ENCODE assay signal across 8 cellular contexts in the genomic region with DNA sequence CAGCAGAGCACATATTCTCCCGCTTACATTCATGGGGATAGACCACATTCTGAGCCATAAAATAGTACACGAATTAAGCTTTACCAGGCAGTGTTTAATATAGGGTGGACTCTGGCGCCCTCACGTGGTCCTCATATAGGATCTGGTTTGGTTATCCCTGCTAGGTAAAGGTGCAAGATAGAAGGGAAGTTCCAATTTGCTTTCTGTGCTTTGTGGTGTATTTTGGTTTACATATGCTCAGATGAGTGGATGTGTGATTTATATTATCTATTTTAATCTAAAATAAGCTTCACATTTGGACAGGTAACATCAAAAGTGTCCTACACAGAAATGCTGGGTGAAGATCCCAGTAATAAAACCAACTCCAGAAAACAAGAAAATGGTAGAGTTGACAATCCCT. TPM values are rescaled to one million over a fixed set of nuclear protein-coding genes. Genes with fewer than 3 reads are reported as not detected.
DNase-seq lines count a peak whose midpoint lies in the region; ATAC-seq and TF ChIP-seq lines count a peak whose summit lies in the region.

No MANE protein-coding gene starts in this region.

- H3K4me1 ChIP-seq in lower lobe of right lung: no peaks in the 10 kb centered on the region

- no peaks in the 10 kb centered on the region for H3K9me3 ChIP-seq in lower lobe of right lung

- no peak overlapping the region for H3K4me3 ChIP-seq in lower lobe of right lung

- ATAC-seq in lower lobe of right lung (peak; percentile 76 to 80), HG02571 (IDR thresholded peaks at IDR 0.05; ENCODE audit: unreplicated experiment) (no peak)

- peak; percentile 67 for DNase-seq in EH (ENCODE audit: low read depth)
- peak; percentile 24 for DNase-seq in HS-27A (ENCODE audit: low read depth)
- DNase-seq in NCI-H82 (lab: John Stamatoyannopoulos, UW): peak; percentile 82
- DNase-seq in activated CD4-positive, alpha-beta T cell treated with anti-CD3 and anti-CD28 coated beads, Interleukin-2, amount 50 U/mL, for 4 hours: peak; percentile 60 to 61
- DNase-seq in dermis microvascular lymphatic vessel endothelial cell (ENCODE audit: low read depth in 2 of 2): peak; percentile 44 to 71
- DNase-seq in lower lobe of right lung: peak; percentile 75
- peak; percentile 9 for DNase-seq in stimulated activated CD8-positive, alpha-beta memory T cell treated with anti-CD3 and anti-CD28 coated beads, Interleukin-12 subunit alpha, Interleukin-12 subunit beta, amount 100 ng/mL, for 24 hours (ENCODE audit: extremely low read depth)

- no peaks in the 10 kb centered on the region for H3K36me3 ChIP-seq in lower lobe of right lung

- no peak overlapping the region for H3K27ac ChIP-seq in lower lobe of right lung

- intact Hi-C loops in lower lobe of right lung (cut with DNase I): no loop called here

- H3K27me3 ChIP-seq in lower lobe of right lung (ENCODE audit: low read depth): peaks cover 35% of the 10 kb centered on the region

- peak; percentile 66 for TF ChIP-seq CTCF in lower lobe of right lung (IDR thresholded peaks at IDR 0.05)

RNA-seq across cellular contexts. Expression of gene CR1, which starts 3.6 kb away (rescaled TPM):
- total RNA-seq in dermis microvascular lymphatic vessel endothelial cell (not detected in 2 replicates), lower lobe of right lung (21.5 TPM)

RNA-seq across cellular contexts. Expression of gene CR2, which starts 45.4 kb away (rescaled TPM):
- total RNA-seq in dermis microvascular lymphatic vessel endothelial cell: under 0.01 TPM in 1 of 2 replicates, not detected in the other
- total RNA-seq in lower lobe of right lung: 0.09 TPM

Comparison
In these comparisons a context has a peak if more than half of its experiments do, and no peak if none do; other contexts are left out.
1. DNase-seq: peak in every context shown above with its lines; median percentile 82 in NCI-H82; 75 in lower lobe of right lung; 67 in EH; 60 in activated CD4-positive, alpha-beta T cell treated with anti-CD3 and anti-CD28 coated beads, Interleukin-2, amount 50 U/mL, for 4 hours; 58 in dermis microvascular lymphatic vessel endothelial cell; 24 in HS-27A; 9 in stimulated activated CD8-positive, alpha-beta memory T cell treated with anti-CD3 and anti-CD28 coated beads, Interleukin-12 subunit alpha, Interleukin-12 subunit beta, amount 100 ng/mL, for 24 hours.
2. RNA of gene CR1, which starts 3.6 kb away (total RNA-seq): 21.5 TPM in lower lobe of right lung (single experiment); not detected in dermis microvascular lymphatic vessel endothelial cell; every median in the first group is over 10 times any median in the second.